ENCODE assay signal across 28 cellular contexts in the genomic region with DNA sequence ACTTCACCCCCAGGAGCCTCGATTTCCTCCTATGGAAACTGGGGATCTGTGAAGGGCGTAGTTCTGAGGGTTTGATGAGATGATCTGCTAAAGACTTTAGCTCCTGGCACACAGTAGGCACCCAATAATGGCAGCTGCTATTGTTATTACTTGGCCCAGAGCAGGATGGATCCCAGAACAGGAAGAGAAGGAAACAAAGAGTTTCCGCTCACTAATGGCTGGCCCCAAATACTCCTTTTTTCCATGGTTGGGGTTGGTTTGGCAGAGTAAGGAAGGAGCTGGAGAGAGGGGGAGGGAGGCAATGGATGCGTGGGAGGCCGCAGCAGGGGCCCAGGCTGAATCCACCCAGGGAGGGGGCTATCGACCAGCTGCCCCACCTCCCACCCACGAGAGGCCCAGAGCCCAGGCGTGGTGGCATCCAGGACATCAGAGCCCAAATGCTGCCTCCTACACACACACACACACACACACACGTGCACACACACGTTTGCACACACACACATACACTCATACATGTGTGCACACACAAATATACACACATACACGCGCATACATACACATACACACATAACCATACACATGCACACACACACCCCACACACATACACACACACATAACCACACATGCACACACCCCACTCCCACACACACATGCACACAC. TPM values are rescaled to one million over a fixed set of nuclear protein-coding genes. Genes with fewer than 3 reads are reported as not detected.
DNase-seq lines count a peak whose midpoint lies in the region; TF ChIP-seq lines count a peak whose summit lies in the region.
"Had no signal": no experiment of that assay in that cellular context is flagged by ENCODE, and none has a peak within 500 bp of the region (broad histone marks: within the 10 kb centered on the region; RNA-seq: fewer than 3 reads in every experiment).

No MANE protein-coding gene starts in this region.

- no peak overlapping the region for H2AK5ac ChIP-seq in mesenchymal stem cell (ENCODE audit: low read length, severe bottlenecking)

- no peak overlapping the region for H2BK5ac ChIP-seq in mesenchymal stem cell (ENCODE audit: low read depth, low read length, poor library complexity, severe bottlenecking)

- no peak overlapping the region for H2BK120ac ChIP-seq in mesenchymal stem cell (ENCODE audit: low read depth, low read length)

- CTCF ChIA-PET in HEK293 (lab: Yijun Ruan, JAX) = interaction anchor here (0.6 kb wide), 2 partner anchors 286 to 761 kb away, joined by 3 to 6 read pairs; no protein-coding TSS in a partner anchor

- POLR2A ChIA-PET in HEK293 (lab: Yijun Ruan, JAX) = no interaction called here

- H4K91ac ChIP-seq in mesenchymal stem cell (ENCODE audit: low read length) = peak overlapping the region; percentile 43

- H3K27me3 ChIP-seq in mesenchymal stem cell (ENCODE audit: control insufficient read depth in 1 of 2, insufficient read depth in 1 of 2, low read length in 2 of 2) (peaks cover 0 to 56% of the 10 kb centered on the region in 2 experiments), colonic mucosa (no peaks in the 10 kb centered on the region)
- H3K27me3 ChIP-seq: BLaER1 treated with 17β-estradiol and CSF1 and Interleukin-3, amounts not matched to agents 10 nM and 100 nM had no signal

- no peak overlapping the region for H3K9ac ChIP-seq in mesenchymal stem cell (ENCODE audit: low read length)
- H3K9ac ChIP-seq in colonic mucosa (ENCODE audit: low read depth in 2 of 2, low read length in 2 of 2) = peak overlapping the region in 1 of 2 donors; percentile 27
- H3K9ac ChIP-seq: BLaER1 treated with 17β-estradiol and CSF1 and Interleukin-3, amounts not matched to agents 10 nM and 100 nM; GM23248 had no signal

- H2BK12ac ChIP-seq in mesenchymal stem cell (ENCODE audit: low read length in 2 of 2) = no peak overlapping the region

- no peak overlapping the region for H2AFZ ChIP-seq in mesenchymal stem cell (ENCODE audit: low read depth, low read length)
- H2AFZ ChIP-seq: GM23248, PC-9 had no signal

- H3K27ac ChIP-seq in HEK293 (ENCODE audit: extremely low read depth, low read depth, low read length) (no peak overlapping the region), mesenchymal stem cell (ENCODE audit: low read length, poor library complexity, severe bottlenecking) (no peak overlapping the region), colonic mucosa (no peak overlapping the region)
- H3K27ac ChIP-seq: BLaER1 treated with 17β-estradiol and CSF1 and Interleukin-3, amounts not matched to agents 10 nM and 100 nM; GM23248; PC-9; SJSA1 had no signal

- H3K23ac ChIP-seq in mesenchymal stem cell (ENCODE audit: low read length in 2 of 2) = no peak overlapping the region

- TF ChIP-seq CTCF in HEK293 (tag by site-specific recombination; IDR thresholded peaks at IDR 0.05) (no peak), colonic mucosa (IDR thresholded peaks at IDR 0.05) (no peak)

- no peak overlapping the region for H4K8ac ChIP-seq in mesenchymal stem cell (ENCODE audit: low read length)

- no peak overlapping the region for H3K4ac ChIP-seq in mesenchymal stem cell (ENCODE audit: low read depth in 1 of 2, low read length in 2 of 2)

- H3K79me1 ChIP-seq in mesenchymal stem cell (replicated peaks; ENCODE audit: low read length, poor library complexity, severe bottlenecking) = no peaks in the 10 kb centered on the region

- peak overlapping the region in 1 of 2 experiments; percentile 69 for H3K14ac ChIP-seq in mesenchymal stem cell (ENCODE audit: low read length in 2 of 2)

- H3K4me3 ChIP-seq in HEK293 (ENCODE audit: low read depth, low read length) (no peak overlapping the region), mesenchymal stem cell (ENCODE audit: insufficient read depth in 1 of 2, low read depth in 1 of 2, low read length in 2 of 2) (no peak overlapping the region), colonic mucosa (no peak overlapping the region)
- H3K4me3 ChIP-seq: BLaER1 treated with 17β-estradiol and CSF1 and Interleukin-3, amounts not matched to agents 10 nM and 100 nM; GM23248; HAP-1; PC-9; SJSA1 had no signal

- H3K9me3 ChIP-seq in HEK293 (ENCODE audit: control insufficient read depth, insufficient read depth, low read depth, low read length) (no peaks in the 10 kb centered on the region), mesenchymal stem cell (ENCODE audit: control insufficient read depth, low read length) (no peaks in the 10 kb centered on the region), colonic mucosa (no peaks in the 10 kb centered on the region)
- H3K9me3 ChIP-seq: BLaER1 treated with 17β-estradiol and CSF1 and Interleukin-3, amounts not matched to agents 10 nM and 100 nM; HAP-1; SJSA1 had no signal

- intact Hi-C loops in colonic mucosa (cut with DNase I) = loop anchor here (10.0 kb wide), 1 partner anchor 187 kb away; no protein-coding TSS in a partner anchor

- no peak overlapping the region for H3K18ac ChIP-seq in mesenchymal stem cell (ENCODE audit: low read depth in 1 of 2, low read length in 2 of 2)

- H3K4me2 ChIP-seq in mesenchymal stem cell (ENCODE audit: low read length, poor library complexity, severe bottlenecking) = no peak overlapping the region
- H3K4me2 ChIP-seq: BLaER1 treated with 17β-estradiol and CSF1 and Interleukin-3, amounts not matched to agents 10 nM and 100 nM; PC-9 had no signal

- H2BK15ac ChIP-seq in mesenchymal stem cell (ENCODE audit: low read depth, poor library complexity, severe bottlenecking) = no peak overlapping the region

- DNase-seq in dermis blood vessel endothelial cell = peak; percentile 69
- DNase-seq in mesenchymal stem cell = no peak
- DNase-seq in pulmonary artery endothelial cell (ENCODE audit: low read depth, low spot score) = peak; percentile 52
- DNase-seq in HCEC 1CT = no peak
- no peak for DNase-seq in NCI-H446 (lab: John Stamatoyannopoulos, UW)
- no peak for DNase-seq in T1000 (lab: John Stamatoyannopoulos, UW)
- DNase-seq in colonic mucosa = no peak
- DNase-seq: AML-193; CD4-positive, alpha-beta T cell; GM23248; KBM-7; MV-4-11; NCI-H1105; NCI-H1436 treated with DMSO at 0.1 percent for 48 hours; NCI-H1930; NCI-H2107; NCI-H524 treated with DMSO at 0.1 percent for 48 hours; NCI-H774; NK-92 treated with Interleukin-12 subunit alpha and Interleukin-12 subunit beta, amount 100 ng/mL, for 24 hours; PC-9 had no signal

- 88% methylated on average over 10 of the region's 12 CpGs for WGBS in mesenchymal stem cell

- H3K4me1 ChIP-seq in HEK293 (ENCODE audit: control insufficient read depth, insufficient read depth, low read length) (no peaks in the 10 kb centered on the region), mesenchymal stem cell (ENCODE audit: control insufficient read depth, insufficient read depth, low read depth, low read length) (peaks cover 7% of the 10 kb centered on the region), colonic mucosa (peaks cover 6% of the 10 kb centered on the region)
- H3K4me1 ChIP-seq: HAP-1, SJSA1 had no signal

- H3K36me3 ChIP-seq in HEK293 (ENCODE audit: control insufficient read depth in 2 of 2, insufficient read depth in 1 of 2, low read length in 2 of 2) (no peaks in the 10 kb centered on the region), mesenchymal stem cell (ENCODE audit: control insufficient read depth in 1 of 2, insufficient read depth in 2 of 2, low read depth in 1 of 2, low read length in 2 of 2) (no peaks in the 10 kb centered on the region), colonic mucosa (no peaks in the 10 kb centered on the region)
- H3K36me3 ChIP-seq: BLaER1 treated with 17β-estradiol and CSF1 and Interleukin-3, amounts not matched to agents 10 nM and 100 nM; HAP-1; SJSA1 had no signal

TF ChIP-seq in HEK293, 187 proteins besides CTCF, POLR2A, EP300 and RAD21:
- 0 out of 2 replicates have a peak, but pooled peaks have one; percentile 18 for TF ChIP-seq ZNF488 (tag by site-specific recombination; IDR thresholded peaks at IDR 0.05)
- no peak for TF ChIP-seq ZNF18 (tag by site-specific recombination; IDR thresholded peaks at IDR 0.05)
- no peak for TF ChIP-seq ZNF266 (tag by site-specific recombination; IDR thresholded peaks at IDR 0.05; ENCODE audit: low read depth)
- peak; percentile 99 for TF ChIP-seq ZFHX2 (tag by site-specific recombination; conservative IDR thresholded peaks at IDR 0.05)
- TF ChIP-seq EGR2 (tag by site-specific recombination; IDR thresholded peaks at IDR 0.05; ENCODE audit: low read depth) = peak; percentile 99

RNA-seq across cellular contexts. Expression of gene C1QB, which starts 25.0 kb away (rescaled TPM):
- total RNA-seq in dermis blood vessel endothelial cell (not detected in 2 replicates), pulmonary artery endothelial cell (not detected in 2 replicates), colonic mucosa (10 to 100 TPM; 44.6 to 72.5 TPM)
- polyA plus RNA-seq in mesenchymal stem cell (2013, experiment 1 of 2) = not detected
- polyA plus RNA-seq in mesenchymal stem cell (2013, experiment 2 of 2) = not detected
- total RNA-seq: CD4-positive, alpha-beta T cell; GM23248; HT-29; LHCN-M2; MCF 10A; PC-9; RPMI7951; SJSA1 had no signal
- polyA plus RNA-seq: GM23248 had no signal

RNA-seq across cellular contexts. Expression of gene EPHB2, which starts 32.6 kb away (rescaled TPM):
- total RNA-seq in dermis blood vessel endothelial cell (35.1 and 42.3 TPM in 2 replicates), pulmonary artery endothelial cell (62.0 and 88.5 TPM in 2 replicates), colonic mucosa (100 to 1,000 TPM in 1 of 2 donors, 10 to 100 TPM in 1; 71.9 to 150 TPM)
- 30.7 TPM for polyA plus RNA-seq in mesenchymal stem cell (2013, experiment 1 of 2)
- polyA plus RNA-seq in mesenchymal stem cell (2013, experiment 2 of 2) = 31.2 TPM

RNA-seq across cellular contexts. Expression of gene C1QC, which starts 34.6 kb away (rescaled TPM):
- total RNA-seq in dermis blood vessel endothelial cell = not detected in 2 replicates
- polyA plus RNA-seq in mesenchymal stem cell (2013, experiment 1 of 2) = not detected
- not detected for polyA plus RNA-seq in mesenchymal stem cell (2013, experiment 2 of 2)
- not detected in 2 replicates for total RNA-seq in pulmonary artery endothelial cell
- total RNA-seq in colonic mucosa = 10 to 100 TPM; 45.4 to 80.9 TPM
- total RNA-seq: CD4-positive, alpha-beta T cell; GM23248; HT-29; LHCN-M2; MCF 10A; PC-9; RPMI7951; SJSA1 had no signal
- polyA plus RNA-seq: GM23248 had no signal

RNA-seq across cellular contexts. Expression of gene C1QA, which starts 41.6 kb away (rescaled TPM):
- total RNA-seq in dermis blood vessel endothelial cell = not detected in 2 replicates
- polyA plus RNA-seq in mesenchymal stem cell (2013, experiment 1 of 2) = not detected
- not detected for polyA plus RNA-seq in mesenchymal stem cell (2013, experiment 2 of 2)
- not detected in 2 replicates for total RNA-seq in pulmonary artery endothelial cell
- total RNA-seq in colonic mucosa = 10 to 100 TPM; 38.5 to 72.4 TPM
- total RNA-seq: CD4-positive, alpha-beta T cell; GM23248; HT-29; LHCN-M2; MCF 10A; PC-9; RPMI7951; SJSA1 had no signal
- polyA plus RNA-seq: GM23248 had no signal

Comparison
In these comparisons a context has a peak if more than half of its experiments do, and no peak if none do; other contexts are left out.
1. DNase-seq: peak in dermis blood vessel endothelial cell (single experiment) and pulmonary artery endothelial cell (single experiment); none in mesenchymal stem cell (single experiment), HCEC 1CT (single experiment), NCI-H446 (0 of 2), T1000 (single experiment) and colonic mucosa (single experiment).
2. RNA of gene C1QB, which starts 25.0 kb away (total RNA-seq): 44.6 to 72.5 TPM in colonic mucosa; not detected in dermis blood vessel endothelial cell and not detected in pulmonary artery endothelial cell; every median in the first group is over 10 times any median in the second.
3. RNA of gene C1QC, which starts 34.6 kb away (total RNA-seq): 45.4 to 80.9 TPM in colonic mucosa; not detected in dermis blood vessel endothelial cell and not detected in pulmonary artery endothelial cell; every median in the first group is over 10 times any median in the second.